In genomic region chr22:50292643-50293440, GRCh38 we compare ENCODE assay signal across 7 cellular contexts. TPM values are rescaled to one million over a fixed set of nuclear protein-coding genes. Genes with fewer than 3 reads are reported as not detected.
A peak's percentile ranks its signal among the peaks of the same experiment; 100 is the strongest.
DNase-seq lines count a peak whose midpoint lies in the region; FAIRE-seq and TF ChIP-seq lines count a peak whose summit lies in the region.

No MANE protein-coding gene starts in this region.

- H3K36me3 ChIP-seq in HUES6 (ENCODE audit: control insufficient read depth, insufficient read depth, low read length) (peaks cover 29% of the 10 kb centered on the region), astrocyte (ENCODE audit: insufficient read depth, low read length) (peaks cover 6% of the 10 kb centered on the region), testis (ENCODE audit: low read depth, missing control alignments) (no peaks in the 10 kb centered on the region)

- H3K9me3 ChIP-seq in HUES6 (ENCODE audit: control insufficient read depth, insufficient read depth, low read depth, low read length), result no peaks in the 10 kb centered on the region
- no peaks in the 10 kb centered on the region for H3K9me3 ChIP-seq in astrocyte (ENCODE audit: insufficient read depth, low read depth, low read length)
- H3K9me3 ChIP-seq in testis, result no peaks in the 10 kb centered on the region

- H3K4me1 ChIP-seq in HUES6 (ENCODE audit: control insufficient read depth, insufficient read depth, low read length) (peaks cover 30% of the 10 kb centered on the region), astrocyte (ENCODE audit: insufficient read depth, low read length) (peaks cover 29% of the 10 kb centered on the region), testis (peaks cover 47% of the 10 kb centered on the region)

- H3K4me3 Mint-ChIP-seq in astrocyte (ENCODE audit: unreplicated experiment), result peak overlapping the region; percentile 69

- intact Hi-C loops in testis (cut with DNase I; ENCODE audit: low total_unique reads), result no loop called here

- H3K9me3 Mint-ChIP-seq in astrocyte (ENCODE audit: unreplicated experiment), result no peaks in the 10 kb centered on the region

- 58 to 72% methylated on average over 7 to 29 of the region's 29 CpGs for WGBS in testis, 2 donors

- peaks cover 98% of the 10 kb centered on the region for H4K20me1 ChIP-seq in astrocyte (ENCODE audit: insufficient read depth, low read length)

- no peak overlapping the region for H2AFZ ChIP-seq in astrocyte (ENCODE audit: low read depth, low read length)

- no peak for TF ChIP-seq POLR2A in testis (IDR thresholded peaks at IDR 0.05)

- peaks cover 25% of the 10 kb centered on the region for H3K4me1 Mint-ChIP-seq in astrocyte (ENCODE audit: low read depth, unreplicated experiment)

- TF ChIP-seq CTCF in astrocyte (IDR thresholded peaks at IDR 0.05; ENCODE audit: insufficient read depth, low read depth, low read length) (no peak), testis (IDR thresholded peaks at IDR 0.05) (no peak)

- H3K4me3 ChIP-seq in HUES6 (ENCODE audit: low read depth, low read length), result peak overlapping the region; percentile 21
- H3K4me3 ChIP-seq in astrocyte (ENCODE audit: insufficient read depth, low read depth, low read length), result peak overlapping the region; percentile 34
- no peak overlapping the region for H3K4me3 ChIP-seq in testis

- peaks cover 99% of the 10 kb centered on the region for H3K79me2 ChIP-seq in astrocyte (ENCODE audit: insufficient read depth, low read length)

- H3K36me3 Mint-ChIP-seq in astrocyte (ENCODE audit: low read depth, unreplicated experiment), result peaks cover 2% of the 10 kb centered on the region

- peak overlapping the region; percentile 85 for H3K4me2 ChIP-seq in astrocyte (ENCODE audit: low read length)

- H3K27me3 ChIP-seq in HUES6 (ENCODE audit: control insufficient read depth, insufficient read depth, low read length) (no peaks in the 10 kb centered on the region), astrocyte (ENCODE audit: insufficient read depth, low read length) (no peaks in the 10 kb centered on the region), layer of hippocampus (ENCODE audit: control insufficient read depth, insufficient read depth, low read length) (no peaks in the 10 kb centered on the region), testis (no peaks in the 10 kb centered on the region)

- H3K27ac ChIP-seq in HUES6 (ENCODE audit: low read depth, low read length) (peak overlapping the region; percentile 93; the same call in 1 of the 2 replicates), astrocyte (ENCODE audit: low read depth, low read length) (peak overlapping the region; percentile 80), layer of hippocampus (ENCODE audit: low read depth, low read length) (peak overlapping the region; percentile 73), testis (peak overlapping the region; percentile 59 to 72)

- peak overlapping the region; percentile 56 for H3K27ac Mint-ChIP-seq in astrocyte (ENCODE audit: unreplicated experiment)

- H3K27me3 Mint-ChIP-seq in astrocyte (ENCODE audit: low read depth, unreplicated experiment), result no peaks in the 10 kb centered on the region

- peak overlapping the region; percentile 72 for H3K9ac ChIP-seq in HUES6 (ENCODE audit: low read length)
- peak overlapping the region; percentile 79 for H3K9ac ChIP-seq in astrocyte (ENCODE audit: low read length)

- FAIRE-seq in astrocyte (lab: Jason Lieb, UNC), result no peak
- no peak for FAIRE-seq in urothelium cell line (lab: Jason Lieb, UNC)

- DNase-seq in astrocyte (ENCODE audit: low read depth) (no peak), testis (no peak), DMS79 treated with DMSO at 0.1 percent for 48 hours (lab: John Stamatoyannopoulos, UW) (no peak), NOMO-1 (lab: John Stamatoyannopoulos, UW; ENCODE audit: unreplicated experiment in 2 of 2) (no peak), urothelium cell line (ENCODE audit: low spot score) (no peak)

RNA-seq across cellular contexts. Expression of gene PLXNB2, which starts 14.6 kb away (rescaled TPM):
- total RNA-seq in astrocyte (327 and 376 TPM in 2 replicates), testis (100 to 1,000 TPM; 219 to 243 TPM)
- 98.0 TPM for polyA plus RNA-seq in testis (ENCODE audit: insufficient read depth, low read depth, low replicate concordance)

RNA-seq across cellular contexts. Expression of gene MAPK11, which starts 22.7 kb away (rescaled TPM):
- total RNA-seq in astrocyte, result 19.6 and 22.4 TPM in 2 replicates
- 10 to 100 TPM in 1 of 2 donors, 1 to 10 TPM in 1; 8.3 to 10.7 TPM for total RNA-seq in testis
- polyA plus RNA-seq in testis (ENCODE audit: insufficient read depth, low read depth, low replicate concordance), result 6.4 TPM

RNA-seq across cellular contexts. Expression of gene MAPK12, which starts 31.4 kb away (rescaled TPM):
- total RNA-seq in astrocyte (29.1 and 36.4 TPM in 2 replicates), testis (10 to 100 TPM; 22.3 to 25.1 TPM)
- 9.1 TPM for polyA plus RNA-seq in testis (ENCODE audit: insufficient read depth, low read depth, low replicate concordance)

RNA-seq across cellular contexts. Expression of gene DENND6B, which starts 34.0 kb away (rescaled TPM):
- total RNA-seq in astrocyte, result 5.4 and 5.8 TPM in 2 replicates
- 10 to 100 TPM; 17.1 to 18.0 TPM for total RNA-seq in testis
- 22.0 TPM for polyA plus RNA-seq in testis (ENCODE audit: insufficient read depth, low read depth, low replicate concordance)

RNA-seq across cellular contexts. Expression of gene HDAC10, which starts 41.8 kb away (rescaled TPM):
- total RNA-seq in astrocyte (36.8 and 46.5 TPM in 2 replicates), testis (10 to 100 TPM; 32.1 to 33.1 TPM)
- polyA plus RNA-seq in testis (ENCODE audit: insufficient read depth, low read depth, low replicate concordance), result 13.5 TPM

Comparison
In these comparisons a context has a peak if more than half of its experiments do, and no peak if none do; other contexts are left out.
1. H3K4me3 ChIP-seq: peak in HUES6 (single experiment) and astrocyte (single experiment); none in testis (0 of 2).
2. Peak in every context shown above with its lines, with median percentiles within 50 percentile points of each other: H3K27ac ChIP-seq.